8 cellular contexts compared by ENCODE assay signal in the genomic region with DNA sequence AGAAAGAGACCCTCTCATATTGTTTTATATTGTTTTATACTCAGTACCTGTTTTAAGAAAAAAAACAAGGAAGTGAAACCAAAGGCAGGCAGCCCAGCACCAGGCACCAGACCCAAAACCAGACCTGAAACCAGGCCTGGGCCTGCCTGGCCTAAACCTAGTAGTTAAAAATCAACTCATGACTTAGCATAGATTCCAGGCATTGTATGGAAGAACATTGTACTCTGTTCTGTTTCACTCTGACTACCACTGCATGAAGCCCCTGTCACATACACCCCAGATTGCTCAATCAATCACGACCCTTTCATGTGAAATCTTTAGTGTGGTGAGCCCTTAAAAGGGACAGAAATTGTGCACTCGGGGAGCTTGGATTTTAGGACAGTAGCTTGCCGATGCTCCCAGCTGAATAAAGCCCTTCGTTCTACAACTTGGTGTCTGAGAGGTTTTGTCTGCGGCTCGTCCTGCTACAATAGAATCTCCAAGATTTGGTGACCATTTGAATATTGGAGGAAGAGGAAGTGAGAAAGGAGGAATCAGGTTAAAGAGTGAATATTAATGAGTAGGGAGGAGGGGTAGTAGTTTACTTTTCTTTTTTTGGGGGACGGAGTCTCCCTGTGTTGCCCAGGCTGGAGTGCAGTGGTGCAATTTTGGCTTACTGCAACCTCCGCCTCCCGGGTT. TPM values are rescaled to one million over a fixed set of nuclear protein-coding genes. Genes with fewer than 3 reads are reported as not detected.
DNase-seq lines count a peak whose midpoint lies in the region; ATAC-seq and TF ChIP-seq lines count a peak whose summit lies in the region.
"Not testable (repeated sequence)": the region's sequence is repeated elsewhere in the genome, so short reads cannot be mapped to it uniquely, and the experiment has no call there.

No MANE protein-coding gene starts in this region.

- H3K4me2 ChIP-seq in KMS-11, result not testable (repeated sequence)

- H3K79me2 ChIP-seq in KMS-11 (ENCODE audit: insufficient read depth, low read depth), result peaks cover 35% of the 10 kb centered on the region

- not testable (repeated sequence) for H3K9me3 Mint-ChIP-seq in CD8-positive, alpha-beta T cell; activated B cell treated with CpG ODN at 0.5 μM for 24 hours; dendritic cell treated with granulocyte-macrophage colony-stimulating factor and Interleukin-4, amounts not matched to agents 40 ng/mL and 50 ng/mL, for 4 days

- TF ChIP-seq CTCF in CD8-positive, alpha-beta T cell (IDR thresholded peaks at IDR 0.05); KMS-11 (conservative IDR thresholded peaks at IDR 0.05; ENCODE audit: low read depth, low read length); activated B cell treated with CpG ODN at 0.5 μM for 24 hours (IDR thresholded peaks at IDR 0.05); spleen (IDR thresholded peaks at IDR 0.05 in 8 of 11, conservative IDR thresholded peaks at IDR 0.05 in 3 of 11): not testable (repeated sequence)

- intact Hi-C loops in CD8-positive, alpha-beta T cell (cut with DNase I, micrococcal nuclease), result loop anchor here (5.0 to 10.0 kb wide), 9 partner anchors 314 to 1301 kb away; a partner anchor contains a TSS
- intact Hi-C loops in activated B cell treated with CpG ODN at 0.5 μM for 24 hours (cut with micrococcal nuclease), result loop anchor here (2.0 to 10.0 kb wide), 5 partner anchors 488 to 1599 kb away; a partner anchor contains a TSS
- intact Hi-C loops in dendritic cell treated with granulocyte-macrophage colony-stimulating factor and Interleukin-4, amounts not matched to agents 40 ng/mL and 50 ng/mL, for 4 days (cut with micrococcal nuclease); spleen (cut with DNase I; ENCODE audit: low total_unique reads): not testable (repeated sequence)

- not testable (repeated sequence) for DNase-seq in CD8-positive, alpha-beta T cell
- DNase-seq in activated B cell treated with CpG ODN at 0.5 μM for 24 hours (peak; percentile 41), spleen (peak; percentile 80)

- not testable (repeated sequence) for H3K9me3 ChIP-seq in CD8-positive, alpha-beta T cell (ENCODE audit: low read length); spleen

- 75 to 89% (median 81%) methylated on average over 9 of the region's 9 CpGs for WGBS in spleen, 5 donors

- peak overlapping the region; percentile 92 for H3K4me3 Mint-ChIP-seq in CD8-positive, alpha-beta T cell
- H3K4me3 Mint-ChIP-seq in activated B cell treated with CpG ODN at 0.5 μM for 24 hours, result peak overlapping the region; percentile 94
- H3K4me3 Mint-ChIP-seq in dendritic cell treated with granulocyte-macrophage colony-stimulating factor and Interleukin-4, amounts not matched to agents 40 ng/mL and 50 ng/mL, for 4 days, result peak overlapping the region; percentile 33

- H3K36me3 Mint-ChIP-seq in CD8-positive, alpha-beta T cell; activated B cell treated with CpG ODN at 0.5 μM for 24 hours (ENCODE audit: low read depth): not testable (repeated sequence)
- peaks cover 20% of the 10 kb centered on the region for H3K36me3 Mint-ChIP-seq in dendritic cell treated with granulocyte-macrophage colony-stimulating factor and Interleukin-4, amounts not matched to agents 40 ng/mL and 50 ng/mL, for 4 days (ENCODE audit: low read depth)

- POLR2A ChIA-PET in CD8-positive, alpha-beta T cell (lab: Charles Lee), result interaction anchor here (1.3 to 1.4 kb wide), 2 partner anchors 17 to 1297 kb away, joined by 3 to 4 read pairs; a partner anchor contains a TSS
- POLR2A ChIA-PET in activated B cell treated with CpG ODN at 0.5 μM for 24 hours (lab: Charles Lee), result interaction anchor here (0.6 to 1.1 kb wide), 3 partner anchors 9 to 1601 kb away, joined by 3 to 4 read pairs (median 4); no protein-coding TSS in a partner anchor

- H3K27me3 ChIP-seq in CD8-positive, alpha-beta T cell (ENCODE audit: insufficient read depth, low read length); KMS-11 (ENCODE audit: insufficient read depth, low read depth); spleen (replicated peaks in 1 of 7): not testable (repeated sequence)

- not testable (repeated sequence) for H4K20me1 ChIP-seq in KMS-11 (ENCODE audit: insufficient read depth)

- H3K27me3 Mint-ChIP-seq in CD8-positive, alpha-beta T cell (ENCODE audit: low read depth); activated B cell treated with CpG ODN at 0.5 μM for 24 hours: not testable (repeated sequence)
- H3K27me3 Mint-ChIP-seq in dendritic cell treated with granulocyte-macrophage colony-stimulating factor and Interleukin-4, amounts not matched to agents 40 ng/mL and 50 ng/mL, for 4 days, result peaks cover 15% of the 10 kb centered on the region

- not testable (repeated sequence) for TF ChIP-seq POLR2A in spleen (IDR thresholded peaks at IDR 0.05)

- ATAC-seq in CD8-positive, alpha-beta T cell, result not testable (repeated sequence)
- ATAC-seq in GM18907 (IDR thresholded peaks at IDR 0.05; ENCODE audit: unreplicated experiment) (peak; percentile 65), GM21529 (IDR thresholded peaks at IDR 0.05; ENCODE audit: unreplicated experiment) (peak; percentile 49), HG03045 (IDR thresholded peaks at IDR 0.05; ENCODE audit: unreplicated experiment) (peak; percentile 39), activated B cell treated with CpG ODN at 0.5 μM for 24 hours (ENCODE audit: low read depth) (peak; percentile 41)

- CTCF ChIA-PET in CD8-positive, alpha-beta T cell (lab: Charles Lee); activated B cell treated with CpG ODN at 0.5 μM for 24 hours (lab: Charles Lee): not testable (repeated sequence)

- H3K27ac ChIP-seq in CD8-positive, alpha-beta T cell (ENCODE audit: low read depth, low read length); KMS-11: not testable (repeated sequence)
- H3K27ac ChIP-seq in spleen, result peak overlapping the region in 7 of 8 donors; percentile 43 to 97 (median 96)

- H3K27ac Mint-ChIP-seq in CD8-positive, alpha-beta T cell, result peak overlapping the region; percentile 33
- peak overlapping the region; percentile 97 for H3K27ac Mint-ChIP-seq in activated B cell treated with CpG ODN at 0.5 μM for 24 hours
- peak overlapping the region; percentile 95 for H3K27ac Mint-ChIP-seq in dendritic cell treated with granulocyte-macrophage colony-stimulating factor and Interleukin-4, amounts not matched to agents 40 ng/mL and 50 ng/mL, for 4 days

- H3K4me1 Mint-ChIP-seq in CD8-positive, alpha-beta T cell (ENCODE audit: low read depth), result peaks cover 35% of the 10 kb centered on the region
- H3K4me1 Mint-ChIP-seq in activated B cell treated with CpG ODN at 0.5 μM for 24 hours, result peaks cover 56% of the 10 kb centered on the region
- H3K4me1 Mint-ChIP-seq in dendritic cell treated with granulocyte-macrophage colony-stimulating factor and Interleukin-4, amounts not matched to agents 40 ng/mL and 50 ng/mL, for 4 days (ENCODE audit: low read depth), result peaks cover 43% of the 10 kb centered on the region

- H3K9ac ChIP-seq in KMS-11, result not testable (repeated sequence)

- H3K4me3 ChIP-seq in CD8-positive, alpha-beta T cell (ENCODE audit: low read depth, low read length); KMS-11 (IDR thresholded peaks at IDR 0.05; ENCODE audit: insufficient read depth, low read depth, low read length): not testable (repeated sequence)
- peak overlapping the region in 1 of 8 donors; percentile 94 for H3K4me3 ChIP-seq in spleen

- H2AFZ ChIP-seq in KMS-11 (ENCODE audit: low read depth), result peak overlapping the region; percentile 97

- not testable (repeated sequence) for H3K36me3 ChIP-seq in CD8-positive, alpha-beta T cell (ENCODE audit: insufficient read depth, low read length); KMS-11 (ENCODE audit: insufficient read depth); spleen

- H3K4me1 ChIP-seq in CD8-positive, alpha-beta T cell (ENCODE audit: insufficient read depth, low read length), result peaks cover 19% of the 10 kb centered on the region
- peaks cover 22% of the 10 kb centered on the region for H3K4me1 ChIP-seq in KMS-11 (ENCODE audit: low read depth, poor library complexity, severe bottlenecking)
- peaks cover 15 to 50% (median 45%) of the 10 kb centered on the region in 6 donors for H3K4me1 ChIP-seq in spleen

RNA-seq across cellular contexts. Expression of a gene that starts 1.2 kb away (rescaled TPM):
- total RNA-seq in CD8-positive, alpha-beta T cell, result 10 to 100 TPM; 13.6 to 13.7 TPM
- total RNA-seq in activated B cell treated with CpG ODN at 0.5 μM for 24 hours (24.4 and 24.9 TPM in 2 replicates), spleen (10 to 100 TPM; 17.5 to 21.2 (median 18.7) TPM)
- 10 to 100 TPM in 1 of 3 donors, 1 to 10 TPM in 2; 9.0 to 11.3 (median 9.8) TPM for polyA plus RNA-seq in spleen

Comparison
In these comparisons a context has a peak if more than half of its experiments do, and no peak if none do; other contexts are left out.
1. H3K27ac Mint-ChIP-seq: peak in every context shown above with its lines; median percentile 97 in activated B cell treated with CpG ODN at 0.5 μM for 24 hours; 95 in dendritic cell treated with granulocyte-macrophage colony-stimulating factor and Interleukin-4, amounts not matched to agents 40 ng/mL and 50 ng/mL, for 4 days; 33 in CD8-positive, alpha-beta T cell.
2. H3K4me3 Mint-ChIP-seq: peak in every context shown above with its lines; median percentile 94 in activated B cell treated with CpG ODN at 0.5 μM for 24 hours; 92 in CD8-positive, alpha-beta T cell; 33 in dendritic cell treated with granulocyte-macrophage colony-stimulating factor and Interleukin-4, amounts not matched to agents 40 ng/mL and 50 ng/mL, for 4 days.